8 cellular contexts compared by ENCODE assay signal in the genomic region with DNA sequence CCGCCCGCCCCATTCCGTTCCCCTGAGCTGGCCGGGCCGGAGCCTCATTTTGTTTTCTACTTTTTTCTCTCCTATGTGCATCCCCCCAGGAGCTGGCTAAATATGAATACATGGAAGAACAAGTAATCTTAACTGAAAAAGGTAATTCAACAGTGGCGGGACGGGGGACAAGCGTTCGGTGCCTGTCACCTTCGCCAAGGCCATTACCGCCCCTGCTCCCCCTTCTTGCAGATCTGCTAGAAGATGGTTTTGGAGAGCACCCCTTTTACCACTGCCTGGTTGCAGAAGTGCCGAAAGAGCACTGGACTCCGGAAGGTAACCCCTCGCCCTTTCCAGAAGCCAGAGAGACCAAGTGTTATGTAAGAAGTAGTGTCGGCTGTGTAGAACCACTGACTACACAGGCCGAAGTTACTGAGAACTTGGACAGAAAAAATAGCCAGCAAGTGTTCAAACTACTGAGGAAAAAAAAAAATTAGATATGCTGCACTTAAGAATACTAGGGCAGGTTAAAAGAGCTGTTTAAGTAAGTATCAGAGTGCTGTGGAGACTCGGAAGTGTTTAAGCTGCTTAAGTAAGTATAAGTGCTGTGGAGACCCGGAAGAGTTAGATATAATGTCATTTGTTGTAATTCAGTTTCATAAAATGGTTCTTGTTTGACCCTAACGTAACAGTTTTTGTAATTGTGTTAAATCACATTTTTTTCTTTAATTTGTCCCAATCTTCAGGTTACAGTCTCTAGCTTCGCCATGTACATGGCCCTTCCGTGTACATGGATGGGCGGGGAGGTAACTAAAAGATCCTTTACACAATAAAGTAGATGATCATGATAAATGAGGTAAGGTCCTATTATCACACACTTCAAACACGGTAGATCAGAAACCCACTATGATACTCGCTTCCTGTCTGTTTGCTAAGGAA. TPM values are rescaled to one million over a fixed set of nuclear protein-coding genes. Genes with fewer than 3 reads are reported as not detected.
DNase-seq lines count a peak whose midpoint lies in the region; ATAC-seq and TF ChIP-seq lines count a peak whose summit lies in the region.

No MANE protein-coding gene starts in this region.

- CTCF ChIA-PET in MCF 10A (lab: Yijun Ruan, JAX) = interaction anchor here (0.6 to 2.7 kb wide), 16 partner anchors 13 to 271 kb away, joined by 3 to 54 read pairs (median 5); a partner anchor contains a TSS

- H3K36me3 Mint-ChIP-seq in MCF 10A (ENCODE audit: insufficient read depth, unreplicated experiment) = peaks cover 48% of the 10 kb centered on the region

- peak overlapping the region; percentile 80 for H3K27ac Mint-ChIP-seq in MCF 10A (ENCODE audit: low read depth, unreplicated experiment)

- TF ChIP-seq POLR2A in lower leg skin (IDR thresholded peaks at IDR 0.05) = no peak

- H3K9me3 ChIP-seq in MG63 (no peaks in the 10 kb centered on the region), tibial artery (no peaks in the 10 kb centered on the region)

- peaks cover 0 to 3% (median 0%) of the 10 kb centered on the region in 4 donors for H3K4me1 ChIP-seq in tibial artery

- no peak for TF ChIP-seq CTCF in C4-2B (conservative IDR thresholded peaks at IDR 0.05)
- TF ChIP-seq CTCF in MCF 10A (IDR thresholded peaks at IDR 0.05; ENCODE audit: unreplicated experiment) = no peak
- no peak for TF ChIP-seq CTCF in lower leg skin (IDR thresholded peaks at IDR 0.05)
- TF ChIP-seq CTCF in tibial artery (IDR thresholded peaks at IDR 0.05) = no peak

- no peaks in the 10 kb centered on the region for H3K27me3 Mint-ChIP-seq in MCF 10A (ENCODE audit: insufficient read depth, unreplicated experiment)

- POLR2A ChIA-PET in MCF 10A (lab: Yijun Ruan, JAX) = interaction anchor here (0.6 to 8.4 kb wide), 21 partner anchors 10 to 364 kb away, joined by 3 to 140 read pairs (median 9); a partner anchor contains a TSS

- H3K27me3 ChIP-seq in MG63 (no peaks in the 10 kb centered on the region), tibial artery (no peaks in the 10 kb centered on the region)

- H3K4me1 Mint-ChIP-seq in MCF 10A (ENCODE audit: insufficient read depth, unreplicated experiment) = peaks cover 23% of the 10 kb centered on the region

- H3K27ac ChIP-seq in C4-2B (peak overlapping the region; percentile 82), tibial artery (peak overlapping the region; percentile 94 to 95)

- H3K36me3 ChIP-seq in MG63 = peaks cover 7% of the 10 kb centered on the region
- H3K36me3 ChIP-seq in tibial artery = peaks cover 0 to 9% (median 9%) of the 10 kb centered on the region in 3 donors

- TSS peak; percentile 76 for BruUV-seq in MCF 10A (replicated peaks; lab: Mats Ljungman, UMichigan)

- peak overlapping the region; percentile 76 for H3K4me3 Mint-ChIP-seq in MCF 10A (ENCODE audit: unreplicated experiment)

- DNase-seq in MG63 (no peak), MCF 10A (ENCODE audit: unreplicated experiment) (no peak), lower leg skin (ENCODE audit: low spot score in 2 of 2) (no peak), tibial artery (no peak), RKO (ENCODE audit: low spot score) (no peak), DMS114 treated with DMSO at 0.1 percent for 48 hours (lab: John Stamatoyannopoulos, UW; ENCODE audit: unreplicated experiment) (no peak)

- peak overlapping the region; percentile 61 for H3K4me3 ChIP-seq in MG63
- peak overlapping the region; percentile 43 for H3K4me3 ChIP-seq in lower leg skin (ENCODE audit: low read depth, poor library complexity, severe bottlenecking)
- peak overlapping the region; percentile 72 to 80 for H3K4me3 ChIP-seq in tibial artery

- H3K9me3 Mint-ChIP-seq in MCF 10A (ENCODE audit: unreplicated experiment) = no peaks in the 10 kb centered on the region

- WGBS in lower leg skin, 2 donors = 21 to 51% methylated on average over 19 to 23 of the region's 24 CpGs

- ATAC-seq in GM18907 (IDR thresholded peaks at IDR 0.05; ENCODE audit: unreplicated experiment) = no peak

- intact Hi-C loops in MCF 10A (cut with micrococcal nuclease) (loop anchor here (1.0 to 5.0 kb wide), 3 partner anchors 20 to 98 kb away; a partner anchor contains a TSS), lower leg skin (cut with DNase I; ENCODE audit: low total_unique reads) (no loop called here), tibial artery (cut with DNase I; ENCODE audit: low total_unique reads) (loop anchor here (2.0 kb wide), 1 partner anchor 117 kb away; no protein-coding TSS in a partner anchor)

RNA-seq across cellular contexts. Expression of a gene that starts 0.9 kb away (rescaled TPM):
- total RNA-seq in MG63 (2014; rRNA removed; shearing (Covaris generic); ENCODE audit: low replicate concordance) = 62.1 and 85.3 TPM in 2 replicates
- total RNA-seq in MCF 10A (2022) (582 and 687 TPM in 2 replicates), lower leg skin (100 to 1,000 TPM; 183 to 212 (median 195) TPM)

RNA-seq across cellular contexts. Expression of a gene that starts 40.8 kb away (rescaled TPM):
- 70.9 and 80.9 TPM in 2 replicates for total RNA-seq in MG63 (2014; rRNA removed; shearing (Covaris generic); ENCODE audit: low replicate concordance)
- total RNA-seq in MCF 10A (2022) (71.9 and 83.9 TPM in 2 replicates), lower leg skin (10 to 100 TPM; 11.1 to 29.7 (median 19.3) TPM)
